Comparison of ENCODE assay signal across 23 cellular contexts in the genomic region with DNA sequence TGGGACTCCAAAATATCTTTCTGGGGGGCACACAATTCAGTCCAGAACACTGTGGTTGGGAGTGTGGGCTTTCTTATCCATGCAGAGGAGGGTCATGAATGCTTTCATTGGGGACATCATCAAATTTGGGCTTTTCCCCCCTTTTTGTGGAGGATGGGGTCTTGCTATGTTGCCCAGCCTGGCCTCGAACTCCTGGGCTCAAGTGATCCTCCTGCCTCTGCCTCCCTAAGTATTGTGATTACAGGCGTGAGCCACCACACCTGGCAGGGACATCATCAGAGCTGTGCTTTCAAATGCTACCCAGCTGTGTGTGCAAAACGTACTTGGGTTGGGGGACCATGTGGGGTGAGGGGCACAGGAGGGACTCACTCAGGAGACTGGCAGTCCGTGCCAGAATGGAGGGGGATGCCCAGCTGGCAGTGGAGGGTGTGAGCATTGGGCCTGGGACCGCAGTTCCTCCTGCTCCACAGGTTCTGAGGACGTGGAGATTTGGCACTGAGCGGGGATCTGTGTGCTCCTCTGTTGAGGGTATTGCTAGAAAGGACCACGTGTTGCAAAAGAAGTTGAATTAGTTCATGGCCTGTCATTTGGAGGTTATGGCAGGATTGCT. TPM values are rescaled to one million over a fixed set of nuclear protein-coding genes. Genes with fewer than 3 reads are reported as not detected.
DNase-seq lines count a peak whose midpoint lies in the region; ATAC-seq, FAIRE-seq and TF ChIP-seq lines count a peak whose summit lies in the region.
"Had no signal": no experiment of that assay in that cellular context is flagged by ENCODE, and none has a peak within 500 bp of the region (broad histone marks: within the 10 kb centered on the region; RNA-seq: fewer than 3 reads in every experiment).

No MANE protein-coding gene starts in this region.

- TF ChIP-seq POLR2A in K562 (conservative IDR thresholded peaks at IDR 0.05) = no peak
- no peak for TF ChIP-seq POLR2A in upper lobe of left lung (IDR thresholded peaks at IDR 0.05)

- no peak for TF ChIP-seq CTCF in K562 (IDR thresholded peaks at IDR 0.05 in 2 of 3, conservative IDR thresholded peaks at IDR 0.05 in 1 of 3; ENCODE audit: insufficient read depth in 2 of 3, low read depth in 1 of 3, low read length in 3 of 3)
- TF ChIP-seq CTCF in upper lobe of left lung (IDR thresholded peaks at IDR 0.05) = no peak

- H2BK5ac ChIP-seq in neuronal stem cell (ENCODE audit: low read length) = no peak overlapping the region

- no peak overlapping the region for H3K4ac ChIP-seq in neuronal stem cell (ENCODE audit: low read length)

- peak overlapping the region; percentile 65 for H4K8ac ChIP-seq in neuronal stem cell (ENCODE audit: low read depth, low read length)

- H3K36me3 ChIP-seq in K562 (ENCODE audit: control insufficient read depth, insufficient read depth, low read length) = no peaks in the 10 kb centered on the region
- no peaks in the 10 kb centered on the region for H3K36me3 ChIP-seq in neuronal stem cell (replicated peaks in 1 of 2; ENCODE audit: control insufficient read depth in 2 of 2, insufficient read depth in 2 of 2, low read length in 2 of 2)
- H3K36me3 ChIP-seq in upper lobe of left lung = no peaks in the 10 kb centered on the region
- H3K36me3 ChIP-seq: MG63 had no signal

- ATAC-seq in K562 (no peak), upper lobe of left lung (ENCODE audit: low FRiP score in 2 of 2) (no peak)
- ATAC-seq: CD8-positive, alpha-beta T cell; GM23338; HCT116; Right ventricle myocardium inferior had no signal

- TF ChIP-seq RAD21 in K562 (CRISPR knock-in tag; conservative IDR thresholded peaks at IDR 0.05 in 1 of 2, IDR thresholded peaks at IDR 0.05 in 1 of 2) = no peak

- H2BK15ac ChIP-seq in neuronal stem cell (ENCODE audit: low read length) = no peak overlapping the region

- H2AFZ ChIP-seq in K562 (ENCODE audit: low read depth, low read length) = no peak overlapping the region
- no peak overlapping the region for H2AFZ ChIP-seq in neuronal stem cell (ENCODE audit: low read length)
- H2AFZ ChIP-seq: GM23338 had no signal

- H3K14ac ChIP-seq in neuronal stem cell (ENCODE audit: low read length) = no peak overlapping the region

- H3K9ac ChIP-seq in K562 (ENCODE audit: insufficient read depth in 1 of 2, low read depth in 2 of 2, low read length in 2 of 2) = no peak overlapping the region; a peak in 1 of 4 replicates
- H3K9ac ChIP-seq in neuronal stem cell (ENCODE audit: low read depth, low read length, poor library complexity) = no peak overlapping the region

- no peak overlapping the region for H3K18ac ChIP-seq in neuronal stem cell (ENCODE audit: low read length)

- H2AK5ac ChIP-seq in neuronal stem cell (ENCODE audit: low read depth, low read length) = peak overlapping the region; percentile 56

- H2BK120ac ChIP-seq in neuronal stem cell (ENCODE audit: low read depth, low read length) = no peak overlapping the region

- H3K9me1 ChIP-seq in K562 (ENCODE audit: control insufficient read depth, insufficient read depth, low read length) = no peaks in the 10 kb centered on the region

- POLR2A ChIA-PET in K562 (lab: Yijun Ruan, JAX) = interaction anchor here (0.6 kb wide), 1 partner anchor 465 kb away, joined by 3 read pairs; no protein-coding TSS in a partner anchor

- intact Hi-C loops in K562 (cut with micrococcal nuclease) = no loop called here

- H4K20me1 ChIP-seq in K562 (replicated peaks; ENCODE audit: control insufficient read depth, insufficient read depth, low read length) = no peaks in the 10 kb centered on the region

- in situ Hi-C loops in K562 (cut with MboI) = no loop called here

- H3K4me3 ChIP-seq in K562 (no peak overlapping the region), neuronal stem cell (ENCODE audit: low read length in 2 of 2) (peak overlapping the region in 1 of 2 donors; percentile 10), upper lobe of left lung (no peak overlapping the region)
- H3K4me3 ChIP-seq: GM23338, MG63 had no signal

- H3K79me2 ChIP-seq in K562 (ENCODE audit: control insufficient read depth, insufficient read depth, low read length) = no peaks in the 10 kb centered on the region

- H3K9me3 ChIP-seq in K562 (replicated peaks; ENCODE audit: control insufficient read depth, insufficient read depth, low read depth, low read length) (no peaks in the 10 kb centered on the region), neuronal stem cell (replicated peaks in 1 of 2; ENCODE audit: control insufficient read depth in 2 of 2, insufficient read depth in 1 of 2, low read depth in 1 of 2, low read length in 2 of 2) (no peaks in the 10 kb centered on the region), upper lobe of left lung (no peaks in the 10 kb centered on the region)
- H3K9me3 ChIP-seq: MG63 had no signal

- no peak overlapping the region for H3K4me2 ChIP-seq in K562 (ENCODE audit: insufficient read depth, low read length)
- no peak overlapping the region for H3K4me2 ChIP-seq in neuronal stem cell (ENCODE audit: insufficient read depth, low read length, poor library complexity, severe bottlenecking)
- H3K4me2 ChIP-seq: GM23338 had no signal

- BruUV-seq in K562 (replicated peaks; lab: Mats Ljungman, UMichigan) = no TSS peak

- H3K4me1 ChIP-seq in K562 (replicated peaks in 1 of 2; ENCODE audit: control insufficient read depth in 2 of 2, insufficient read depth in 2 of 2, low read length in 2 of 2) (peaks cover 8 to 10% of the 10 kb centered on the region in 2 experiments; a peak in 4 of 5 replicates), neuronal stem cell (ENCODE audit: control insufficient read depth in 2 of 2, insufficient read depth in 1 of 2, low read depth in 1 of 2, low read length in 2 of 2) (no peaks in the 10 kb centered on the region), upper lobe of left lung (no peaks in the 10 kb centered on the region)

- 32% methylated on average over 8 of the region's 8 CpGs for WGBS in K562 (ENCODE audit: insufficient coverage, low coverage, missing lambda C conversion rate)
- no CpG with 5 or more reads among the region's 8 CpGs for WGBS in neuronal stem cell (ENCODE audit: extremely low coverage in 2 of 2, insufficient read length in 2 of 2, insufficient replicate concordance in 1 of 2), 2 donors
- 84% methylated on average over 8 of the region's 8 CpGs for WGBS in upper lobe of left lung, 2 donors

- no peaks in the 10 kb centered on the region for H3K27me3 ChIP-seq in K562 (ENCODE audit: control insufficient read depth in 2 of 2, insufficient read depth in 2 of 2, low read length in 2 of 2)
- H3K27me3 ChIP-seq in neuronal stem cell (ENCODE audit: control insufficient read depth in 3 of 3, insufficient read depth in 3 of 3, low read depth in 1 of 3, low read length in 3 of 3) = no peaks in the 10 kb centered on the region
- no peaks in the 10 kb centered on the region for H3K27me3 ChIP-seq in upper lobe of left lung
- H3K27me3 ChIP-seq: MG63 had no signal

- CTCF ChIA-PET in K562 (lab: Yijun Ruan, JAX; ENCODE audit: low intra/inter-chr PET ratio) = no interaction called here

- TF ChIP-seq EP300 in K562 (IDR thresholded peaks at IDR 0.05; ENCODE audit: low read length) (no peak), upper lobe of left lung (IDR thresholded peaks at IDR 0.05) (no peak)

- peak overlapping the region; percentile 73 for H3K23ac ChIP-seq in neuronal stem cell (ENCODE audit: low read depth, low read length, poor library complexity)

- no peak overlapping the region for H3K27ac ChIP-seq in K562 (ENCODE audit: extremely low read depth, low read depth, low read length)
- H3K27ac ChIP-seq in neuronal stem cell (replicated peaks; ENCODE audit: low read length) = no peak overlapping the region
- H3K27ac ChIP-seq in upper lobe of left lung = no peak overlapping the region

- peak; percentile 30 for DNase-seq in activated effector memory CD4-positive, alpha-beta T cell treated with anti-CD3 and anti-CD28 coated beads, Interleukin-2, amount 50 U/mL, for 16 hours
- DNase-seq in activated effector memory CD4-positive, alpha-beta T cell treated with Interleukin-2 at 50 U/mL for 16 hours = no peak
- DNase-seq in K562 (ENCODE audit: extremely low read depth in 1 of 4, low spot score in 3 of 4) = no peak
- no peak for DNase-seq in neuronal stem cell (ENCODE audit: low spot score)
- DNase-seq in urothelium cell line (ENCODE audit: low spot score) = no peak
- no peak for DNase-seq in upper lobe of left lung
- no peak for DNase-seq in DMS79 (lab: John Stamatoyannopoulos, UW)
- DNase-seq in DMS79 treated with DMSO at 0.1 percent for 48 hours (lab: John Stamatoyannopoulos, UW) = no peak
- DNase-seq: AML-193; C1 segment of cervical spinal cord; CD8-positive, alpha-beta T cell; DMS153; GDM1; MG63; NCI-H1417; NCI-H1694 treated with DMSO at 0.1 percent for 48 hours; NCI-H2081 treated with DMSO at 0.1 percent for 48 hours; NCI-H2171 treated with DMSO at 0.1 percent for 48 hours; NCI-H524 treated with DMSO at 0.1 percent for 48 hours; OCI-M1 had no signal

- FAIRE-seq in K562 (lab: Jason Lieb, UNC) = no peak
- FAIRE-seq in urothelium cell line (lab: Jason Lieb, UNC) = peak; percentile 94

- H2BK12ac ChIP-seq in neuronal stem cell (ENCODE audit: low read length) = no peak overlapping the region

- no peaks in the 10 kb centered on the region for H3K79me1 ChIP-seq in neuronal stem cell (ENCODE audit: low read depth, low read length)

- no peak overlapping the region for H4K91ac ChIP-seq in neuronal stem cell (ENCODE audit: low read depth, low read length, poor library complexity)

TF ChIP-seq in K562, 482 proteins besides CTCF, POLR2A, EP300 and RAD21 (continues in another document):
- no peak for TF ChIP-seq U2AF2 (optimal IDR thresholded peaks at IDR 0.05; ENCODE audit: low read depth, low read length)
- TF ChIP-seq PHF21A (IDR thresholded peaks at IDR 0.05; ENCODE audit: borderline replicate concordance, low read depth) = no peak

RNA-seq across cellular contexts. Expression of gene EMILIN2, which starts 24.4 kb away (rescaled TPM):
- 0.76 and 1.1 TPM in 2 replicates for total RNA-seq in K562 (2011; cell fraction: chromatin; rRNA removed; ENCODE audit: low replicate concordance)
- total RNA-seq in K562 (2011; cell fraction: nucleolus; rRNA removed) = 0.79 and 0.83 TPM in 2 replicates
- total RNA-seq in K562 (2011; cell fraction: nucleoplasm; rRNA removed) = 0.69 and 0.88 TPM in 2 replicates
- 0.32 and 0.37 TPM in 2 replicates for total RNA-seq in K562 (2014; rRNA removed)
- total RNA-seq in K562 (2014; rRNA removed; fragmentation: Illumina TruSeq; extraction: Trizol) = 0.11 and 0.16 TPM in 2 replicates
- total RNA-seq in K562 (2015; rRNA removed; fragmentation: Illumina TruSeq; extraction: Trizol) = 0.07 and 0.11 TPM in 2 replicates
- total RNA-seq in K562 (2021) = 0.34 and 0.40 TPM in 2 replicates
- 0.25 and 0.35 TPM in 2 replicates for polyA plus RNA-seq in K562 (2011; rRNA removed)
- polyA plus RNA-seq in K562 (2011; cell fraction: cytosol; rRNA removed) = 0.44 and 0.69 TPM in 2 replicates
- polyA plus RNA-seq in K562 (2011; cell fraction: nucleus; rRNA removed) = 0.43 and 0.48 TPM in 2 replicates
- polyA plus RNA-seq in K562 (2012) = 0.21 and 0.26 TPM in 2 replicates
- polyA plus RNA-seq in K562 (2014; fragmentation: Illumina TruSeq; extraction: Trizol) = 0.19 and 0.24 TPM in 2 replicates
- under 1 TPM; 0.01 to 0.03 TPM for polyA plus RNA-seq in K562 (2014; fragmentation: Nextera tagmentation; extraction: Ambion mirVana)
- 0.20 and 0.40 TPM in 2 replicates for polyA plus RNA-seq in K562 (2014; rRNA removed)
- 0.63 and 1.0 TPM in 2 replicates for polyA minus RNA-seq in K562 (2011; rRNA and poly(A)+ RNA removed)
- polyA minus RNA-seq in K562 (2011; cell fraction: cytosol; rRNA and poly(A)+ RNA removed) = 0.38 and 0.91 TPM in 2 replicates
- 0.13 and 0.78 TPM in 2 replicates for polyA minus RNA-seq in K562 (2011; cell fraction: nucleus; rRNA and poly(A)+ RNA removed)
- polyA plus RNA-seq in neuronal stem cell (2013, experiment 1 of 2) = 4.1 TPM
- polyA plus RNA-seq in neuronal stem cell (2013, experiment 2 of 2) = 3.2 TPM
- 10 to 100 TPM; 31.9 to 59.2 (median 43.6) TPM for total RNA-seq in upper lobe of left lung

Comparison
In these comparisons a context has a peak if more than half of its experiments do, and no peak if none do; other contexts are left out.
1. RNA of gene EMILIN2, which starts 24.4 kb away (total RNA-seq): 31.9 to 59.2 TPM in upper lobe of left lung; 0.07 to 1.1 TPM in K562; every median in the first group is over 10 times any median in the second.